ENCODE assay signal across 1 cellular context in the genomic region with DNA sequence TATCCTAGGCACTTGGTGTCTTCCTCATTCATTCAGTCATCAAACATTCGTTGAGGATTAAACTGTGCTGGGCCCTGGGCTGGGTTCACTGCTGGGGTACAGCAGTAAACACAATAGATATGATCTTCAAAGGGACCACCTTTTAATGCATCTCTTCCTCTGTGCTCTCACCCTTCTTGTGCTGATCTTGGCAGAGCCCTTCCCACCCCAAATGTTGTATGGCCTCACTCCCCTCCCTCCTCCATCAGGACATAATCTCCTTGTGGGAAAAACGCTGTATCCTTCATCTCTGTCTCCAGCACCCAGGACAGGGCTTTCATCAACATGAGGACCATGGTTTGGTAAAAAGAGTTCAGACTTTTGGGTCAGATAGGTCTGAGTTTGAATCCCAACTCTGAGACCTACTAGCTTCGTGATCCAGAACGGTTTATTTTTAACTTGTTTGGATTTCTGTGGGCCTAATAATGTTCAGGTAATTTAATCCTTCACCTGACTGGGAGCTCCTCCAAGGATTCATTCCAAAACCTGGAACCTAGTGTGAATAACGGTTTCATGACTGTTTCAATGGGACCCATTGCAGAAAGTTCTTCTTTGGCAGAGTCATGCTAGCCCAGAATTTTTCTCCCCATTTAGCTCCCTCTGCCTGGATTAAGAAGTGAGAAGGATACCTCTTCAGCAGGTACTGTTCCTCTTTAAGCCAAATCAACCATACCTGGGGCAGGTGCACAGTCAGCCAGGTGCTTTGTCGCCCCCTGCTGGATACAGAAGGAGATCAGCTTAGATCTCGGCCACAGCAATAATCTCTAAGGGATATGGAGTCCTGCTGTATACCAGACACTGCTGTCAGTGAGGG.
TF ChIP-seq lines count a peak whose summit lies in the region.

No MANE protein-coding gene starts in this region.

TF ChIP-seq in K562, 482 proteins besides CTCF, POLR2A, EP300 and RAD21 (continued from another document and continues in another):
- TF ChIP-seq CBX8 (IDR thresholded peaks at IDR 0.05; ENCODE audit: borderline replicate concordance, extremely low read depth, low read depth, low read length, poor library complexity, severe bottlenecking) (no peak), ATF4 (CRISPR knock-in tag; IDR thresholded peaks at IDR 0.05) (no peak), MCM2 (IDR thresholded peaks at IDR 0.05; ENCODE audit: low read depth) (no peak), ZKSCAN8 (CRISPR knock-in tag; IDR thresholded peaks at IDR 0.05) (peak; percentile 53; the same call in 1 of the 2 replicates), TRIM24 (IDR thresholded peaks at IDR 0.05) (no peak), ZNF41 (CRISPR knock-in tag; conservative IDR thresholded peaks at IDR 0.05) (no peak), ZEB2 (IDR thresholded peaks at IDR 0.05) (peak; percentile 91), ETV1 (tag; conservative IDR thresholded peaks at IDR 0.05; ENCODE audit: low read depth) (no peak), PHB2 (IDR thresholded peaks at IDR 0.05; ENCODE audit: low read depth) (no peak), LARP7 (IDR thresholded peaks at IDR 0.05) (no peak), SMARCE1 (IDR thresholded peaks at IDR 0.05) (no peak), EHMT2 (IDR thresholded peaks at IDR 0.05) (no peak), TRIM25 (IDR thresholded peaks at IDR 0.05; ENCODE audit: borderline replicate concordance) (no peak), NFATC3 (IDR thresholded peaks at IDR 0.05) (no peak), ZNF717 (CRISPR knock-in tag; IDR thresholded peaks at IDR 0.05) (no peak), ZNF76 (CRISPR knock-in tag; IDR thresholded peaks at IDR 0.05; ENCODE audit: borderline replicate concordance) (no peak), HMGXB4 (CRISPR knock-in tag; IDR thresholded peaks at IDR 0.05) (no peak), NUFIP1 (IDR thresholded peaks at IDR 0.05; ENCODE audit: partially characterized antibody) (no peak), GABPA (tag; conservative IDR thresholded peaks at IDR 0.05; ENCODE audit: low read depth) (no peak), ESRRA (IDR thresholded peaks at IDR 0.05; ENCODE audit: borderline replicate concordance, low read depth) (no peak), ZNF445 (CRISPR knock-in tag; IDR thresholded peaks at IDR 0.05; ENCODE audit: low read depth) (no peak), TARDBP (IDR thresholded peaks at IDR 0.05) (no peak), SP2 (IDR thresholded peaks at IDR 0.05; ENCODE audit: extremely low read depth, low read depth, low read length, poor library complexity, severe bottlenecking) (no peak), CHD1 (IDR thresholded peaks at IDR 0.05; ENCODE audit: low read length) (no peak), XRCC5 (IDR thresholded peaks at IDR 0.05; ENCODE audit: low read depth, low read length) (peak; percentile 55; the same call in 1 of the 2 replicates), CBX5 (IDR thresholded peaks at IDR 0.05; ENCODE audit: borderline replicate concordance, low read depth) (no peak), HMG20A (CRISPR knock-in tag; conservative IDR thresholded peaks at IDR 0.05) (no peak), ZNF121 (CRISPR knock-in tag; conservative IDR thresholded peaks at IDR 0.05) (no peak), XRCC4 (IDR thresholded peaks at IDR 0.05; ENCODE audit: extremely low read depth, insufficient read depth, insufficient read length) (no peak), DACH1 (IDR thresholded peaks at IDR 0.05; ENCODE audit: partially characterized antibody) (no peak), MAFF (IDR thresholded peaks at IDR 0.05; ENCODE audit: low read length) (no peak), SRSF1 (IDR thresholded peaks at IDR 0.05; ENCODE audit: low read depth, low read length) (no peak)
- TF ChIP-seq, protein P1, sequence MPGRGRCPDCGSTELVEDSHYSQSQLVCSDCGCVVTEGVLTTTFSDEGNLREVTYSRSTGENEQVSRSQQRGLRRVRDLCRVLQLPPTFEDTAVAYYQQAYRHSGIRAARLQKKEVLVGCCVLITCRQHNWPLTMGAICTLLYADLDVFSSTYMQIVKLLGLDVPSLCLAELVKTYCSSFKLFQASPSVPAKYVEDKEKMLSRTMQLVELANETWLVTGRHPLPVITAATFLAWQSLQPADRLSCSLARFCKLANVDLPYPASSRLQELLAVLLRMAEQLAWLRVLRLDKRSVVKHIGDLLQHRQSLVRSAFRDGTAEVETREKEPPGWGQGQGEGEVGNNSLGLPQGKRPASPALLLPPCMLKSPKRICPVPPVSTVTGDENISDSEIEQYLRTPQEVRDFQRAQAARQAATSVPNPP (IDR thresholded peaks at IDR 0.05; ENCODE audit: borderline replicate concordance, insufficient read depth, insufficient read length) = no peak
- TF ChIP-seq, protein P2, sequence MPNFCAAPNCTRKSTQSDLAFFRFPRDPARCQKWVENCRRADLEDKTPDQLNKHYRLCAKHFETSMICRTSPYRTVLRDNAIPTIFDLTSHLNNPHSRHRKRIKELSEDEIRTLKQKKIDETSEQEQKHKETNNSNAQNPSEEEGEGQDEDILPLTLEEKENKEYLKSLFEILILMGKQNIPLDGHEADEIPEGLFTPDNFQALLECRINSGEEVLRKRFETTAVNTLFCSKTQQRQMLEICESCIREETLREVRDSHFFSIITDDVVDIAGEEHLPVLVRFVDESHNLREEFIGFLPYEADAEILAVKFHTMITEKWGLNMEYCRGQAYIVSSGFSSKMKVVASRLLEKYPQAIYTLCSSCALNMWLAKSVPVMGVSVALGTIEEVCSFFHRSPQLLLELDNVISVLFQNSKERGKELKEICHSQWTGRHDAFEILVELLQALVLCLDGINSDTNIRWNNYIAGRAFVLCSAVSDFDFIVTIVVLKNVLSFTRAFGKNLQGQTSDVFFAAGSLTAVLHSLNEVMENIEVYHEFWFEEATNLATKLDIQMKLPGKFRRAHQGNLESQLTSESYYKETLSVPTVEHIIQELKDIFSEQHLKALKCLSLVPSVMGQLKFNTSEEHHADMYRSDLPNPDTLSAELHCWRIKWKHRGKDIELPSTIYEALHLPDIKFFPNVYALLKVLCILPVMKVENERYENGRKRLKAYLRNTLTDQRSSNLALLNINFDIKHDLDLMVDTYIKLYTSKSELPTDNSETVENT (CRISPR knock-in tag; IDR thresholded peaks at IDR 0.05) = no peak
- TF ChIP-seq, protein P3, sequence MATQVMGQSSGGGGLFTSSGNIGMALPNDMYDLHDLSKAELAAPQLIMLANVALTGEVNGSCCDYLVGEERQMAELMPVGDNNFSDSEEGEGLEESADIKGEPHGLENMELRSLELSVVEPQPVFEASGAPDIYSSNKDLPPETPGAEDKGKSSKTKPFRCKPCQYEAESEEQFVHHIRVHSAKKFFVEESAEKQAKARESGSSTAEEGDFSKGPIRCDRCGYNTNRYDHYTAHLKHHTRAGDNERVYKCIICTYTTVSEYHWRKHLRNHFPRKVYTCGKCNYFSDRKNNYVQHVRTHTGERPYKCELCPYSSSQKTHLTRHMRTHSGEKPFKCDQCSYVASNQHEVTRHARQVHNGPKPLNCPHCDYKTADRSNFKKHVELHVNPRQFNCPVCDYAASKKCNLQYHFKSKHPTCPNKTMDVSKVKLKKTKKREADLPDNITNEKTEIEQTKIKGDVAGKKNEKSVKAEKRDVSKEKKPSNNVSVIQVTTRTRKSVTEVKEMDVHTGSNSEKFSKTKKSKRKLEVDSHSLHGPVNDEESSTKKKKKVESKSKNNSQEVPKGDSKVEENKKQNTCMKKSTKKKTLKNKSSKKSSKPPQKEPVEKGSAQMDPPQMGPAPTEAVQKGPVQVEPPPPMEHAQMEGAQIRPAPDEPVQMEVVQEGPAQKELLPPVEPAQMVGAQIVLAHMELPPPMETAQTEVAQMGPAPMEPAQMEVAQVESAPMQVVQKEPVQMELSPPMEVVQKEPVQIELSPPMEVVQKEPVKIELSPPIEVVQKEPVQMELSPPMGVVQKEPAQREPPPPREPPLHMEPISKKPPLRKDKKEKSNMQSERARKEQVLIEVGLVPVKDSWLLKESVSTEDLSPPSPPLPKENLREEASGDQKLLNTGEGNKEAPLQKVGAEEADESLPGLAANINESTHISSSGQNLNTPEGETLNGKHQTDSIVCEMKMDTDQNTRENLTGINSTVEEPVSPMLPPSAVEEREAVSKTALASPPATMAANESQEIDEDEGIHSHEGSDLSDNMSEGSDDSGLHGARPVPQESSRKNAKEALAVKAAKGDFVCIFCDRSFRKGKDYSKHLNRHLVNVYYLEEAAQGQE (CRISPR knock-in tag; IDR thresholded peaks at IDR 0.05; ENCODE audit: low read depth) = no peak
- TF ChIP-seq, protein P4, sequence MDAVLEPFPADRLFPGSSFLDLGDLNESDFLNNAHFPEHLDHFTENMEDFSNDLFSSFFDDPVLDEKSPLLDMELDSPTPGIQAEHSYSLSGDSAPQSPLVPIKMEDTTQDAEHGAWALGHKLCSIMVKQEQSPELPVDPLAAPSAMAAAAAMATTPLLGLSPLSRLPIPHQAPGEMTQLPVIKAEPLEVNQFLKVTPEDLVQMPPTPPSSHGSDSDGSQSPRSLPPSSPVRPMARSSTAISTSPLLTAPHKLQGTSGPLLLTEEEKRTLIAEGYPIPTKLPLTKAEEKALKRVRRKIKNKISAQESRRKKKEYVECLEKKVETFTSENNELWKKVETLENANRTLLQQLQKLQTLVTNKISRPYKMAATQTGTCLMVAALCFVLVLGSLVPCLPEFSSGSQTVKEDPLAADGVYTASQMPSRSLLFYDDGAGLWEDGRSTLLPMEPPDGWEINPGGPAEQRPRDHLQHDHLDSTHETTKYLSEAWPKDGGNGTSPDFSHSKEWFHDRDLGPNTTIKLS (IDR thresholded peaks at IDR 0.05; ENCODE audit: borderline replicate concordance, low read depth) = no peak
- TF ChIP-seq, protein P5, sequence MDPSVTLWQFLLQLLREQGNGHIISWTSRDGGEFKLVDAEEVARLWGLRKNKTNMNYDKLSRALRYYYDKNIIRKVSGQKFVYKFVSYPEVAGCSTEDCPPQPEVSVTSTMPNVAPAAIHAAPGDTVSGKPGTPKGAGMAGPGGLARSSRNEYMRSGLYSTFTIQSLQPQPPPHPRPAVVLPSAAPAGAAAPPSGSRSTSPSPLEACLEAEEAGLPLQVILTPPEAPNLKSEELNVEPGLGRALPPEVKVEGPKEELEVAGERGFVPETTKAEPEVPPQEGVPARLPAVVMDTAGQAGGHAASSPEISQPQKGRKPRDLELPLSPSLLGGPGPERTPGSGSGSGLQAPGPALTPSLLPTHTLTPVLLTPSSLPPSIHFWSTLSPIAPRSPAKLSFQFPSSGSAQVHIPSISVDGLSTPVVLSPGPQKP (CRISPR knock-in tag; IDR thresholded peaks at IDR 0.05) = no peak
- TF ChIP-seq, protein P6, sequence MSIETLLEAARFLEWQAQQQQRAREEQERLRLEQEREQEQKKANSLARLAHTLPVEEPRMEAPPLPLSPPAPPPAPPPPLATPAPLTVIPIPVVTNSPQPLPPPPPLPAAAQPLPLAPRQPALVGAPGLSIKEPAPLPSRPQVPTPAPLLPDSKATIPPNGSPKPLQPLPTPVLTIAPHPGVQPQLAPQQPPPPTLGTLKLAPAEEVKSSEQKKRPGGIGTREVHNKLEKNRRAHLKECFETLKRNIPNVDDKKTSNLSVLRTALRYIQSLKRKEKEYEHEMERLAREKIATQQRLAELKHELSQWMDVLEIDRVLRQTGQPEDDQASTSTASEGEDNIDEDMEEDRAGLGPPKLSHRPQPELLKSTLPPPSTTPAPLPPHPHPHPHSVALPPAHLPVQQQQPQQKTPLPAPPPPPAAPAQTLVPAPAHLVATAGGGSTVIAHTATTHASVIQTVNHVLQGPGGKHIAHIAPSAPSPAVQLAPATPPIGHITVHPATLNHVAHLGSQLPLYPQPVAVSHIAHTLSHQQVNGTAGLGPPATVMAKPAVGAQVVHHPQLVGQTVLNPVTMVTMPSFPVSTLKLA (conservative IDR thresholded peaks at IDR 0.05) = no peak
- TF ChIP-seq, protein P7, sequence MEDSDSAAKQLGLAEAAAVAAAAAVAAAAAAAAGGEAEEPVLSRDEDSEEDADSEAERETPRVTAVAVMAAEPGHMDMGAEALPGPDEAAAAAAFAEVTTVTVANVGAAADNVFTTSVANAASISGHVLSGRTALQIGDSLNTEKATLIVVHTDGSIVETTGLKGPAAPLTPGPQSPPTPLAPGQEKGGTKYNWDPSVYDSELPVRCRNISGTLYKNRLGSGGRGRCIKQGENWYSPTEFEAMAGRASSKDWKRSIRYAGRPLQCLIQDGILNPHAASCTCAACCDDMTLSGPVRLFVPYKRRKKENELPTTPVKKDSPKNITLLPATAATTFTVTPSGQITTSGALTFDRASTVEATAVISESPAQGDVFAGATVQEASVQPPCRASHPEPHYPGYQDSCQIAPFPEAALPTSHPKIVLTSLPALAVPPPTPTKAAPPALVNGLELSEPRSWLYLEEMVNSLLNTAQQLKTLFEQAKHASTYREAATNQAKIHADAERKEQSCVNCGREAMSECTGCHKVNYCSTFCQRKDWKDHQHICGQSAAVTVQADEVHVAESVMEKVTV (CRISPR knock-in tag; IDR thresholded peaks at IDR 0.05) = peak; percentile 66
